In the genomic region with DNA sequence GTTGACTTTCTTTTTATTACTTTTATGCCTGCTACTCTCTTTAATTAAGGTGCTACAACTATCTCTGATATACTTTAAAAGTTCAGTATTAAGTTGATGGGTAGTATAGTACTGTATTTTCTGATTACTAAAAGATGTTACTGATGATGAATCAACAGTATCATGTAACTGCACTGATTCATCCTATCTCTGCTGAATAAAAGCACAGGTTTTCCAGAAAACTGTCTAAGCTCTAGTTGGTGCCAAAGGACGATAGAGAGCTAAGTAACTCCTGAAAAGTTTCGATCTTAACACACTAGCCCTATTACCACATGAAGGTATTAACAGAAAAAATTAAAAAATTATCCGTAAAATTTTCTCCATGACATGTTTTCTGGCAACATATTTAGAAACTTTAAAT, we compare ENCODE assay signal across 11 cellular contexts. TPM values are rescaled to one million over a fixed set of nuclear protein-coding genes. Genes with fewer than 3 reads are reported as not detected.
DNase-seq lines count a peak whose midpoint lies in the region; ATAC-seq, FAIRE-seq and TF ChIP-seq lines count a peak whose summit lies in the region.
"Had no signal": no experiment of that assay in that cellular context is flagged by ENCODE, and none has a peak within 500 bp of the region (broad histone marks: within the 10 kb centered on the region; RNA-seq: fewer than 3 reads in every experiment).

No MANE protein-coding gene starts in this region.

- peaks cover 20% of the 10 kb centered on the region for H3K4me1 ChIP-seq in astrocyte (ENCODE audit: insufficient read depth, low read length)
- peaks cover 17 to 73% (median 26%) of the 10 kb centered on the region in 4 donors for H3K4me1 ChIP-seq in transverse colon

- H3K27ac ChIP-seq in CD4-positive, alpha-beta T cell (ENCODE audit: low read depth, low read length) = no peak overlapping the region
- no peak overlapping the region for H3K27ac ChIP-seq in astrocyte (ENCODE audit: low read depth, low read length)
- H3K27ac ChIP-seq in transverse colon = peak overlapping the region in 2 of 4 donors; percentile 5 to 99

- no peak for ATAC-seq in CD4-positive, alpha-beta T cell (ENCODE audit: poor library complexity)
- ATAC-seq in naive B cell (ENCODE audit: low read depth in 2 of 2) (no peak), GM21528 (IDR thresholded peaks at IDR 0.05; ENCODE audit: low FRiP score, unreplicated experiment) (no peak)

- H3K4me3 ChIP-seq in astrocyte (ENCODE audit: insufficient read depth, low read depth, low read length) = peak overlapping the region; percentile 92
- peak overlapping the region in 1 of 4 donors; percentile 85 for H3K4me3 ChIP-seq in transverse colon
- H3K4me3 ChIP-seq in lower leg skin (ENCODE audit: low read depth, poor library complexity, severe bottlenecking) = no peak overlapping the region

- intact Hi-C loops in CD4-positive, alpha-beta T cell (cut with DNase I, micrococcal nuclease) = loop anchor here in 1 of 2 experiments (10.0 kb wide), 2 partner anchors 377 to 1707 kb away; no protein-coding TSS in a partner anchor
- intact Hi-C loops in transverse colon (cut with DNase I; ENCODE audit: low total_unique reads) (no loop called here), lower leg skin (cut with DNase I; ENCODE audit: low total_unique reads) (no loop called here)

- peaks cover 60% of the 10 kb centered on the region for H4K20me1 ChIP-seq in astrocyte (ENCODE audit: insufficient read depth, low read length)

- in situ Hi-C loops in transverse colon (cut with MboI; ENCODE audit: low pct_ligation_motif_present in 1 of 4, low pct_unique_long_range_greater_than_20kb in 1 of 4, low sequenced_read_pairs in 3 of 4) = no loop called here

- H3K4me3 Mint-ChIP-seq in CD4-positive, alpha-beta T cell = peak overlapping the region; percentile 95
- H3K4me3 Mint-ChIP-seq in astrocyte (ENCODE audit: unreplicated experiment) = peak overlapping the region; percentile 97
- H3K4me3 Mint-ChIP-seq in naive B cell = peak overlapping the region in 7 of 8 donors; percentile 59 to 99 (median 91)

- H3K27ac Mint-ChIP-seq in CD4-positive, alpha-beta T cell = peak overlapping the region; percentile 98
- H3K27ac Mint-ChIP-seq in astrocyte (ENCODE audit: unreplicated experiment) (peak overlapping the region; percentile 96), naive B cell (peak overlapping the region in 3 of 6 donors; percentile 61 to 99 (median 97))

- H2AFZ ChIP-seq in astrocyte (ENCODE audit: low read depth, low read length) = no peak overlapping the region

- no peak for TF ChIP-seq EP300 in transverse colon (IDR thresholded peaks at IDR 0.05; ENCODE audit: low read depth)

- no peak for TF ChIP-seq CTCF in CD4-positive, alpha-beta T cell (IDR thresholded peaks at IDR 0.05)
- TF ChIP-seq CTCF in astrocyte (IDR thresholded peaks at IDR 0.05; ENCODE audit: insufficient read depth, low read depth, low read length) (no peak), transverse colon (IDR thresholded peaks at IDR 0.05) (no peak), lower leg skin (IDR thresholded peaks at IDR 0.05) (no peak)

- H3K27me3 Mint-ChIP-seq in CD4-positive, alpha-beta T cell = peaks cover 4% of the 10 kb centered on the region
- no peaks in the 10 kb centered on the region for H3K27me3 Mint-ChIP-seq in astrocyte (ENCODE audit: low read depth, unreplicated experiment)
- no peaks in the 10 kb centered on the region for H3K27me3 Mint-ChIP-seq in naive B cell

- H3K36me3 ChIP-seq in astrocyte (ENCODE audit: insufficient read depth, low read length) (peaks cover 13% of the 10 kb centered on the region), transverse colon (no peaks in the 10 kb centered on the region)

- DNase-seq in CD4-positive, alpha-beta T cell = no peak
- DNase-seq in HT1080 (ENCODE audit: low read depth) = peak; percentile 41
- DNase-seq in astrocyte (ENCODE audit: low read depth) = peak; percentile 40
- no peak for DNase-seq in naive B cell
- no peak for DNase-seq in transverse colon
- DNase-seq in NCI-H2107 (lab: John Stamatoyannopoulos, UW) = no peak
- no peak for DNase-seq in lower leg skin (ENCODE audit: low spot score in 2 of 2)
- DNase-seq: effector CD8-positive, alpha-beta T cell; T-helper 9 cell had no signal

- peak overlapping the region; percentile 91 for H3K4me2 ChIP-seq in astrocyte (ENCODE audit: low read length)

- H3K36me3 Mint-ChIP-seq in CD4-positive, alpha-beta T cell (ENCODE audit: low read depth) = peaks cover 57% of the 10 kb centered on the region
- H3K36me3 Mint-ChIP-seq in astrocyte (ENCODE audit: low read depth, unreplicated experiment) (peaks cover 15% of the 10 kb centered on the region), naive B cell (peaks cover 13 to 21% of the 10 kb centered on the region in 2 donors)

- H3K9ac ChIP-seq in astrocyte (ENCODE audit: low read length) = peak overlapping the region; percentile 100

- H3K4me1 Mint-ChIP-seq in CD4-positive, alpha-beta T cell (ENCODE audit: low read depth) = peaks cover 80% of the 10 kb centered on the region
- peaks cover 36% of the 10 kb centered on the region for H3K4me1 Mint-ChIP-seq in astrocyte (ENCODE audit: low read depth, unreplicated experiment)
- H3K4me1 Mint-ChIP-seq in naive B cell = peaks cover 57 to 77% (median 70%) of the 10 kb centered on the region in 3 donors

- no peaks in the 10 kb centered on the region for H3K9me3 Mint-ChIP-seq in CD4-positive, alpha-beta T cell
- no peaks in the 10 kb centered on the region for H3K9me3 Mint-ChIP-seq in astrocyte (ENCODE audit: unreplicated experiment)
- H3K9me3 Mint-ChIP-seq in naive B cell = peaks cover 0 to 6% (median 0%) of the 10 kb centered on the region in 7 donors

- no peak for FAIRE-seq in astrocyte (lab: Jason Lieb, UNC)
- FAIRE-seq: HTR-8/SVneo had no signal

- H3K27me3 ChIP-seq in CD4-positive, alpha-beta T cell (ENCODE audit: control insufficient read depth, insufficient read depth, low read length) = no peaks in the 10 kb centered on the region
- H3K27me3 ChIP-seq in astrocyte (ENCODE audit: insufficient read depth, low read length) (no peaks in the 10 kb centered on the region), transverse colon (no peaks in the 10 kb centered on the region)

- TF ChIP-seq POLR2A in transverse colon (IDR thresholded peaks at IDR 0.05) (no peak), lower leg skin (IDR thresholded peaks at IDR 0.05) (no peak)

- no peaks in the 10 kb centered on the region for H3K9me3 ChIP-seq in CD4-positive, alpha-beta T cell (ENCODE audit: control insufficient read depth, low read length)
- no peaks in the 10 kb centered on the region for H3K9me3 ChIP-seq in astrocyte (ENCODE audit: insufficient read depth, low read depth, low read length)
- no peaks in the 10 kb centered on the region for H3K9me3 ChIP-seq in transverse colon

- WGBS in transverse colon (ENCODE audit: low coverage in 1 of 2), 2 donors = 45 to 46% methylated on average over 3 of the region's 3 CpGs
- WGBS in lower leg skin, 2 donors = 44 to 46% methylated on average over 3 of the region's 3 CpGs

- H3K79me2 ChIP-seq in astrocyte (ENCODE audit: insufficient read depth, low read length) = peaks cover 71% of the 10 kb centered on the region

- POLR2A ChIA-PET in CD4-positive, alpha-beta T cell (lab: Charles Lee) = interaction anchor here (0.7 to 5.4 kb wide), 2 partner anchors 260 to 319 kb away, joined by 3 to 73 read pairs; a partner anchor contains a TSS

- CTCF ChIA-PET in CD4-positive, alpha-beta T cell (lab: Charles Lee) = no interaction called here

RNA-seq across cellular contexts. Expression of a gene that starts 2.1 kb away (rescaled TPM):
- total RNA-seq in CD4-positive, alpha-beta T cell = 100 to 1,000 TPM; 205 to 213 TPM
- 67.1 and 67.4 TPM in 2 replicates for total RNA-seq in HT1080 (2014; rRNA removed; shearing (Covaris generic))
- 29.0 and 40.7 TPM in 2 replicates for polyA plus RNA-seq in HT1080 (2015; cell fraction: cytosol; rRNA removed)
- 81.1 and 104 TPM in 2 replicates for polyA plus RNA-seq in HT1080 (2015; cell fraction: nucleus; rRNA removed)
- total RNA-seq in astrocyte = 103 and 118 TPM in 2 replicates
- polyA plus RNA-seq in naive B cell (ENCODE audit: low read depth in 6 of 6) = 100 to 1,000 TPM in 5 of 6 donors, 10 to 100 TPM in 1; 68.4 to 152 (median 120) TPM
- 100 to 1,000 TPM in 2 of 4 donors, 10 to 100 TPM in 2; 56.7 to 181 (median 101) TPM for total RNA-seq in transverse colon
- 100 to 1,000 TPM; 109 to 144 (median 135) TPM for total RNA-seq in lower leg skin

Comparison
In these comparisons a context has a peak if more than half of its experiments do, and no peak if none do; other contexts are left out.
1. DNase-seq: peak in HT1080 (single experiment) and astrocyte (single experiment); none in CD4-positive, alpha-beta T cell (0 of 10), naive B cell (single experiment), transverse colon (single experiment), NCI-H2107 (single experiment) and lower leg skin (0 of 2).
2. Peak in every context shown above with its lines, with median percentiles within 50 percentile points of each other: H3K4me3 Mint-ChIP-seq.